10 cellular contexts compared by ENCODE assay signal in the genomic region with DNA sequence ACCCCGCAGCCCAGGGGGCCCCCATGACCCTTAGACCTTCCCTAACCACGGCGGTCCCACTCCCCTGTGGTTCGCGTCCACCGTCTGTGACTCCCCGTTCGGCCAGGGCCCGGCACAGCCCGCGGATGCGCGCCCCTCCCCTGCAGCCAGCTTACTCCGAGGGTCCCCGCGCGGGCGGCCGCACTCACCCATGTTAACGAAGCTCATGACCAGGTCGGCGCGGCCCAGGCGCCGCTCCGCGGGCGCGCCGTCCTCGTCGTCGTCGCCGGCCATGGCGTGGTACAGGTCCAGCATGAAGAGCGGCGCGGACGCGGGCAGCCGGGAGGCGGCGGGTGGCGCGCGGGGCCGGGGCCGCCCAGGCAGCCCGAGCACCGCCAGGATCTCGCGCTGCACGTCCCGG. TPM values are rescaled to one million over a fixed set of nuclear protein-coding genes. Genes with fewer than 3 reads are reported as not detected.
DNase-seq lines count a peak whose midpoint lies in the region; ATAC-seq, FAIRE-seq and TF ChIP-seq lines count a peak whose summit lies in the region.
"Not testable (repeated sequence)": the region's sequence is repeated elsewhere in the genome, so short reads cannot be mapped to it uniquely, and the experiment has no call there.
"Had no signal": no experiment of that assay in that cellular context is flagged by ENCODE, and none has a peak within 500 bp of the region (broad histone marks: within the 10 kb centered on the region; RNA-seq: fewer than 3 reads in every experiment).

No MANE protein-coding gene starts in this region.

- H3F3A ChIP-seq in PC-3 (ENCODE audit: low read length, unreplicated experiment) = not testable (repeated sequence)

- in situ Hi-C loops in transverse colon (cut with MboI; ENCODE audit: low pct_ligation_motif_present in 1 of 4, low pct_unique_long_range_greater_than_20kb in 1 of 4, low sequenced_read_pairs in 3 of 4) = loop anchor here in 1 of 4 donors (10.0 kb wide), 1 partner anchor 293 kb away; a partner anchor contains a TSS

- not testable (repeated sequence) for H3K9me2 ChIP-seq in PC-3 (replicated peaks; ENCODE audit: low read length)

- H3K27ac ChIP-seq in PC-3 (ENCODE audit: low read length); coronary artery; kidney (ENCODE audit: low read depth in 2 of 2, low read length in 2 of 2); neuronal stem cell (replicated peaks; ENCODE audit: low read length); transverse colon: not testable (repeated sequence)

- peaks cover 11% of the 10 kb centered on the region for H3K4me1 Mint-ChIP-seq in activated CD4-positive, alpha-beta memory T cell treated with anti-CD3 and anti-CD28 coated beads, Interleukin-2, amount 10 ng/mL, durations not matched to agents 7 days and 5 days

- not testable (repeated sequence) for H3K79me2 ChIP-seq in PC-3 (ENCODE audit: low read length)

- H3K23ac ChIP-seq in neuronal stem cell (ENCODE audit: low read depth, low read length, poor library complexity) = not testable (repeated sequence)

- H3K4me1 ChIP-seq in PC-3 (ENCODE audit: insufficient read depth, low read length) (peaks cover 10% of the 10 kb centered on the region), transverse colon (peaks cover 0 to 14% (median 6%) of the 10 kb centered on the region in 4 donors)
- H3K4me1 ChIP-seq in kidney (ENCODE audit: control insufficient read depth in 1 of 2, insufficient read depth in 1 of 2, low read depth in 1 of 2, low read length in 2 of 2); neuronal stem cell (ENCODE audit: control insufficient read depth in 2 of 2, insufficient read depth in 1 of 2, low read depth in 1 of 2, low read length in 2 of 2): not testable (repeated sequence)

- not testable (repeated sequence) for H3K27me3 ChIP-seq in PC-3 (ENCODE audit: low read length)
- H3K27me3 ChIP-seq in neuronal stem cell (ENCODE audit: control insufficient read depth in 3 of 3, insufficient read depth in 3 of 3, low read depth in 1 of 3, low read length in 3 of 3) (peaks cover 22 to 75% (median 31%) of the 10 kb centered on the region in 3 experiments), transverse colon (peaks cover 29% of the 10 kb centered on the region)

- not testable (repeated sequence) for H4K91ac ChIP-seq in neuronal stem cell (ENCODE audit: low read depth, low read length, poor library complexity)

- H2BK5ac ChIP-seq in neuronal stem cell (ENCODE audit: low read length) = not testable (repeated sequence)

- H3K79me1 ChIP-seq in neuronal stem cell (ENCODE audit: low read depth, low read length) = not testable (repeated sequence)

- no CpG with 5 or more reads among the region's 55 CpGs for WGBS in neuronal stem cell (ENCODE audit: extremely low coverage in 2 of 2, insufficient read length in 2 of 2, insufficient replicate concordance in 1 of 2), 2 donors
- WGBS in transverse colon (ENCODE audit: low coverage in 1 of 2), 2 donors = 24% methylated on average over 3 of the region's 55 CpGs; no CpG with 5 or more reads in 1 of the 2 donors

- peak overlapping the region; percentile 13 for H3K4me3 Mint-ChIP-seq in activated CD4-positive, alpha-beta memory T cell treated with anti-CD3 and anti-CD28 coated beads, Interleukin-2, amount 10 ng/mL, durations not matched to agents 7 days and 5 days

- H2AK5ac ChIP-seq in neuronal stem cell (ENCODE audit: low read depth, low read length) = not testable (repeated sequence)

- POLR2A ChIA-PET in PC-3 (lab: Charles Lee; ENCODE audit: unreplicated experiment) = not testable (repeated sequence)
- POLR2A ChIA-PET in activated CD4-positive, alpha-beta memory T cell treated with anti-CD3 and anti-CD28 coated beads, Interleukin-2, amount 10 ng/mL, durations not matched to agents 7 days and 5 days (lab: Charles Lee) = interaction anchor here (1.0 to 2.9 kb wide), 2 partner anchors 10 to 114 kb away, joined by 3 to 12 read pairs; a partner anchor contains a TSS

- not testable (repeated sequence) for H3K4ac ChIP-seq in neuronal stem cell (ENCODE audit: low read length)

- H3K9ac ChIP-seq in PC-3 (ENCODE audit: low read length); kidney (ENCODE audit: low read length in 2 of 2); neuronal stem cell (ENCODE audit: low read depth, low read length, poor library complexity): not testable (repeated sequence)

- not testable (repeated sequence) for FAIRE-seq in kidney (lab: Jason Lieb, UNC)

- H3K36me3 Mint-ChIP-seq in activated CD4-positive, alpha-beta memory T cell treated with anti-CD3 and anti-CD28 coated beads, Interleukin-2, amount 10 ng/mL, durations not matched to agents 7 days and 5 days (ENCODE audit: low read depth) = not testable (repeated sequence)

- CTCF ChIA-PET in PC-3 (lab: Charles Lee) = not testable (repeated sequence)
- CTCF ChIA-PET in activated CD4-positive, alpha-beta memory T cell treated with anti-CD3 and anti-CD28 coated beads, Interleukin-2, amount 10 ng/mL, durations not matched to agents 7 days and 5 days (lab: Charles Lee) = interaction anchor here (1.3 to 3.2 kb wide), 2 partner anchors 11 to 12 kb away, joined by 6 to 21 read pairs; no protein-coding TSS in a partner anchor

- ATAC-seq in HG02642 (IDR thresholded peaks at IDR 0.05; ENCODE audit: poor library complexity, unreplicated experiment) = peak; percentile 2
- ATAC-seq in PC-3 = not testable (repeated sequence)

- H3K27ac Mint-ChIP-seq in activated CD4-positive, alpha-beta memory T cell treated with anti-CD3 and anti-CD28 coated beads, Interleukin-2, amount 10 ng/mL, durations not matched to agents 7 days and 5 days = not testable (repeated sequence)

- H4K20me1 ChIP-seq in PC-3 (ENCODE audit: low read length) = not testable (repeated sequence)

- not testable (repeated sequence) for H3K36me3 ChIP-seq in PC-3 (ENCODE audit: low read depth, low read length); kidney (ENCODE audit: control insufficient read depth in 1 of 2, insufficient read depth in 2 of 2, low read length in 2 of 2); neuronal stem cell (replicated peaks in 1 of 2; ENCODE audit: control insufficient read depth in 2 of 2, insufficient read depth in 2 of 2, low read length in 2 of 2); transverse colon

- TF ChIP-seq POLR2A in transverse colon (IDR thresholded peaks at IDR 0.05) = not testable (repeated sequence)

- H3K4me2 ChIP-seq in PC-3 (ENCODE audit: low read length) (0 out of 2 replicates have a peak overlapping the region, but pooled peaks have one; percentile 4), neuronal stem cell (ENCODE audit: insufficient read depth, low read length, poor library complexity, severe bottlenecking) (peak overlapping the region; percentile 49)

- H2BK12ac ChIP-seq in neuronal stem cell (ENCODE audit: low read length) = not testable (repeated sequence)

- peaks cover 25% of the 10 kb centered on the region for H3K27me3 Mint-ChIP-seq in activated CD4-positive, alpha-beta memory T cell treated with anti-CD3 and anti-CD28 coated beads, Interleukin-2, amount 10 ng/mL, durations not matched to agents 7 days and 5 days

- H3K14ac ChIP-seq in neuronal stem cell (ENCODE audit: low read length) = not testable (repeated sequence)

- not testable (repeated sequence) for H2BK15ac ChIP-seq in neuronal stem cell (ENCODE audit: low read length)

- H2BK120ac ChIP-seq in neuronal stem cell (ENCODE audit: low read depth, low read length) = not testable (repeated sequence)

- intact Hi-C loops in PC-3 (cut with micrococcal nuclease); kidney (cut with DNase I); transverse colon (cut with DNase I; ENCODE audit: low total_unique reads): not testable (repeated sequence)

- H3K18ac ChIP-seq in neuronal stem cell (ENCODE audit: low read length) = not testable (repeated sequence)

- DNase-seq in D341Med (ENCODE audit: low spot score) = peak; percentile 30
- DNase-seq in PC-3; activated CD4-positive, alpha-beta memory T cell treated with anti-CD3 and anti-CD28 coated beads, Interleukin-2, amount 10 ng/mL, durations not matched to agents 7 days and 5 days; coronary artery (ENCODE audit: low spot score); neuronal stem cell (ENCODE audit: low spot score); transverse colon: not testable (repeated sequence)
- DNase-seq in kidney = peak; percentile 71

- H3K4me3 ChIP-seq in PC-3 (ENCODE audit: low read length); kidney (ENCODE audit: low read length in 2 of 2); neuronal stem cell (ENCODE audit: low read length in 2 of 2): not testable (repeated sequence)
- H3K4me3 ChIP-seq in coronary artery = peak overlapping the region; percentile 77
- peak overlapping the region in 3 of 4 donors; percentile 55 to 68 (median 58) for H3K4me3 ChIP-seq in transverse colon

- not testable (repeated sequence) for H4K8ac ChIP-seq in neuronal stem cell (ENCODE audit: low read depth, low read length)

- H3K9me3 ChIP-seq in PC-3 (ENCODE audit: low read length); kidney (ENCODE audit: control insufficient read depth in 1 of 2, low read length in 2 of 2); neuronal stem cell (replicated peaks in 1 of 2; ENCODE audit: control insufficient read depth in 2 of 2, insufficient read depth in 1 of 2, low read depth in 1 of 2, low read length in 2 of 2); transverse colon: not testable (repeated sequence)

- not testable (repeated sequence) for TF ChIP-seq EP300 in transverse colon (IDR thresholded peaks at IDR 0.05; ENCODE audit: low read depth)

- H3K9me3 Mint-ChIP-seq in activated CD4-positive, alpha-beta memory T cell treated with anti-CD3 and anti-CD28 coated beads, Interleukin-2, amount 10 ng/mL, durations not matched to agents 7 days and 5 days = not testable (repeated sequence)

- not testable (repeated sequence) for BruUV-seq in PC-3 (replicated peaks; lab: Mats Ljungman, UMichigan)

- not testable (repeated sequence) for H2AFZ ChIP-seq in PC-3 (ENCODE audit: low read length); neuronal stem cell (ENCODE audit: low read length)

- not testable (repeated sequence) for TF ChIP-seq CTCF in PC-3 (conservative IDR thresholded peaks at IDR 0.05; ENCODE audit: low read depth, low read length); coronary artery (IDR thresholded peaks at IDR 0.05); kidney (IDR thresholded peaks at IDR 0.05; ENCODE audit: borderline replicate concordance, extremely low read depth, insufficient read depth); transverse colon (IDR thresholded peaks at IDR 0.05)

RNA-seq across cellular contexts. Expression of a gene that starts 0.7 kb away (rescaled TPM):
- total RNA-seq in PC-3 (2014; rRNA removed) (3.3 and 4.7 TPM in 2 replicates), kidney (4.9 TPM), transverse colon (10 to 100 TPM in 3 of 4 donors, 1 to 10 TPM in 1; 1.2 to 27.2 (median 17.4) TPM)
- under 1 TPM; 0.60 to 0.65 TPM for total RNA-seq in activated CD4-positive, alpha-beta memory T cell treated with anti-CD3 and anti-CD28 coated beads, Interleukin-2, amount 10 ng/mL, durations not matched to agents 7 days and 5 days
- 0.34 TPM for polyA plus RNA-seq in kidney (ENCODE audit: insufficient read depth, low read depth, low replicate concordance)
- polyA plus RNA-seq in neuronal stem cell (2013, experiment 1 of 2) = 0.82 TPM
- polyA plus RNA-seq in neuronal stem cell (2013, experiment 2 of 2) = 0.89 TPM
- total RNA-seq: fibroblast of lung had no signal

RNA-seq across cellular contexts. Expression of a gene that starts 16.8 kb away (rescaled TPM):
- total RNA-seq in PC-3 (2014; rRNA removed) = 0.98 and 3.9 TPM in 2 replicates
- total RNA-seq in activated CD4-positive, alpha-beta memory T cell treated with anti-CD3 and anti-CD28 coated beads, Interleukin-2, amount 10 ng/mL, durations not matched to agents 7 days and 5 days = 1 to 10 TPM in 1 of 2 experiments, under 1 TPM in 1; 0.88 to 1.0 TPM
- 0.98 TPM for total RNA-seq in kidney
- polyA plus RNA-seq in kidney (ENCODE audit: insufficient read depth, low read depth, low replicate concordance) = 0.32 TPM
- 0.82 TPM for polyA plus RNA-seq in neuronal stem cell (2013, experiment 1 of 2)
- polyA plus RNA-seq in neuronal stem cell (2013, experiment 2 of 2) = 0.82 TPM
- 10 to 100 TPM in 1 of 4 donors, 1 to 10 TPM in 2, under 1 TPM in 1; 0.40 to 10.8 (median 6.2) TPM for total RNA-seq in transverse colon
- polyA plus RNA-seq: CD8-positive, alpha-beta memory T cell had no signal

RNA-seq across cellular contexts. Expression of a gene that starts 49.3 kb away (rescaled TPM):
- total RNA-seq in PC-3 (2014; rRNA removed) = 45.1 and 53.6 TPM in 2 replicates
- 10 to 100 TPM; 52.3 to 57.4 TPM for total RNA-seq in activated CD4-positive, alpha-beta memory T cell treated with anti-CD3 and anti-CD28 coated beads, Interleukin-2, amount 10 ng/mL, durations not matched to agents 7 days and 5 days
- total RNA-seq in kidney = 58.6 TPM
- polyA plus RNA-seq in kidney (ENCODE audit: insufficient read depth, low read depth, low replicate concordance) = 52.0 TPM
- polyA plus RNA-seq in neuronal stem cell (2013, experiment 1 of 2) = 49.7 TPM
- 46.8 TPM for polyA plus RNA-seq in neuronal stem cell (2013, experiment 2 of 2)
- total RNA-seq in transverse colon = 10 to 100 TPM in 3 of 4 donors, 1 to 10 TPM in 1; 9.8 to 43.3 (median 23.5) TPM
